12 cellular contexts compared by ENCODE assay signal in the genomic region with DNA sequence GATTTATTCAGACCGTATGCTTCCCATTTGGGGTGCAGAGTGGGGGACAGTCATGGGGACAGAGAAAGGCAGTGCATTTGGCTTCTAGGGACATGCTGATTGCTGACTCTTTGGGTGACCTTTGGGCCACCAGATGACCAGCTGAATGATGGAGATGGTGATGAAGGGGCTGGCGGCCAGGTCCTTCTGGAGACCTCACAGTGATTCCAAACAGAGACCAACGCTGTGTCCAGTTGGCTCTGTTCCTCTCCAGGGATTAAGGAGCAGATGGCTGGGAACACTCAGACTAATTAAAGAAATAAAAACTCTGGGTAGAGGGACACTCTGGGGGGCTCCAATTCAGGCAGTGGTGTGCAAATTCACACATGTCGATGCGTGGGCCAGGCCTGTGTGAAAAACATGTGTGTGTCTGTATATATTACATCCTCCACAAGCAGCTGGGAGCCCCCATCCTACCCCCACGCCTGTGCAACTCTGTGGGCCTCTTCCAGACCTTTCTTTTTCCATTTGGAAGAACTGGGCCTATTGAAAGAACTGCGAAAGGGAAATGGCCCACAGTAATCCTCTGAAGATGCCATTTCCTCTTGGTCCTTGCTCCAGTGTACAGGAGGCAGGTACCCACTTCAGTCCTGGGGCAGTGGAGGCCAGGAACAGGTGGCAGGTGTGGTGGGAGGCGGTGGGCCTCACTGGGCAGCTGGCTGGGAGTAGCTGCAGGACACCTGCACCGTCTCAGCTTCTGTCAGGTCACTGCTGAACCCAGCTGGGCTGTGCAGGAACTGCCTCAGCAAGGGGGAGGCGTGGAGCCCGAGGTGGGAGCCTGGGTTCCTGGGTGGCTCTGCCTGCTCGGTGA. TPM values are rescaled to one million over a fixed set of nuclear protein-coding genes. Genes with fewer than 3 reads are reported as not detected.
DNase-seq lines count a peak whose midpoint lies in the region; ATAC-seq lines count a peak whose summit lies in the region.
"Had no signal": no experiment of that assay in that cellular context is flagged by ENCODE, and none has a peak within 500 bp of the region (broad histone marks: within the 10 kb centered on the region; RNA-seq: fewer than 3 reads in every experiment).

No MANE protein-coding gene starts in this region.

- H3K27ac Mint-ChIP-seq in activated T-helper 17 cell treated with anti-CD3 and anti-CD28 coated beads, Interleukin-2, amount 50 U/mL, for 72 hours = peak overlapping the region; percentile 6
- peak overlapping the region in 1 of 2 donors; percentile 62 for H3K27ac Mint-ChIP-seq in effector memory CD8-positive, alpha-beta T cell

- H3K36me3 Mint-ChIP-seq in activated T-helper 17 cell treated with anti-CD3 and anti-CD28 coated beads, Interleukin-2, amount 50 U/mL, for 72 hours (ENCODE audit: low read depth) = peaks cover 6% of the 10 kb centered on the region
- H3K36me3 Mint-ChIP-seq in effector memory CD8-positive, alpha-beta T cell (ENCODE audit: insufficient read depth) = peaks cover 3% of the 10 kb centered on the region

- H3K9me3 ChIP-seq in stomach smooth muscle (ENCODE audit: control insufficient read depth in 2 of 2, low read length in 2 of 2) = no peaks in the 10 kb centered on the region
- H3K9me3 ChIP-seq: tibial nerve had no signal

- peak overlapping the region; percentile 63 for H3K27ac ChIP-seq in layer of hippocampus (ENCODE audit: low read depth, low read length)
- peak overlapping the region; percentile 46 for H3K27ac ChIP-seq in stomach smooth muscle (ENCODE audit: low read length)
- H3K27ac ChIP-seq: GM23248 had no signal

- H3K27me3 ChIP-seq in layer of hippocampus (ENCODE audit: control insufficient read depth, insufficient read depth, low read length) = no peaks in the 10 kb centered on the region
- H3K27me3 ChIP-seq in stomach smooth muscle (ENCODE audit: control insufficient read depth in 1 of 2, insufficient read depth in 2 of 2, low read length in 2 of 2) = no peaks in the 10 kb centered on the region
- H3K27me3 ChIP-seq: tibial nerve had no signal

- DNase-seq in SHP77 (lab: John Stamatoyannopoulos, UW) = peak; percentile 33 to 60
- DNase-seq in SHP77 treated with DMSO at 0.1 percent for 48 hours (lab: John Stamatoyannopoulos, UW) = no peak
- no peak for DNase-seq in effector memory CD8-positive, alpha-beta T cell
- DNase-seq in glomerular visceral epithelial cell (ENCODE audit: extremely low spot score) = no peak
- no peak for DNase-seq in GM03348 (ENCODE audit: low spot score)
- DNase-seq: GM23248, NCI-H226 had no signal

- H3K4me3 Mint-ChIP-seq in activated T-helper 17 cell treated with anti-CD3 and anti-CD28 coated beads, Interleukin-2, amount 50 U/mL, for 72 hours = no peak overlapping the region
- no peak overlapping the region for H3K4me3 Mint-ChIP-seq in effector memory CD8-positive, alpha-beta T cell

- peaks cover 26% of the 10 kb centered on the region for H3K4me1 Mint-ChIP-seq in activated T-helper 17 cell treated with anti-CD3 and anti-CD28 coated beads, Interleukin-2, amount 50 U/mL, for 72 hours
- peaks cover 19 to 20% of the 10 kb centered on the region in 2 donors for H3K4me1 Mint-ChIP-seq in effector memory CD8-positive, alpha-beta T cell (ENCODE audit: low read depth in 2 of 2)

- H3K4me3 ChIP-seq in stomach smooth muscle (ENCODE audit: low read length in 2 of 2) = no peak overlapping the region
- H3K4me3 ChIP-seq: GM23248, tibial nerve had no signal

- H3K36me3 ChIP-seq in stomach smooth muscle (ENCODE audit: control insufficient read depth in 2 of 2, insufficient read depth in 2 of 2, low read length in 2 of 2) = no peaks in the 10 kb centered on the region
- H3K36me3 ChIP-seq: tibial nerve had no signal

- ATAC-seq in activated T-helper 17 cell treated with anti-CD3 and anti-CD28 coated beads, Interleukin-2, amount 50 U/mL, for 72 hours (replicated peaks) = no peak
- no peak for ATAC-seq in effector memory CD8-positive, alpha-beta T cell (replicated peaks)

- H3K4me1 ChIP-seq in stomach smooth muscle (ENCODE audit: control insufficient read depth, insufficient read depth, low read length) = peaks cover 34% of the 10 kb centered on the region

- H3K9ac ChIP-seq in stomach smooth muscle (ENCODE audit: low read length in 2 of 2) = no peak overlapping the region
- H3K9ac ChIP-seq: GM23248 had no signal

- H3K27me3 Mint-ChIP-seq in activated T-helper 17 cell treated with anti-CD3 and anti-CD28 coated beads, Interleukin-2, amount 50 U/mL, for 72 hours = no peaks in the 10 kb centered on the region
- no peaks in the 10 kb centered on the region for H3K27me3 Mint-ChIP-seq in effector memory CD8-positive, alpha-beta T cell

- H3K9me3 Mint-ChIP-seq in activated T-helper 17 cell treated with anti-CD3 and anti-CD28 coated beads, Interleukin-2, amount 50 U/mL, for 72 hours = no peaks in the 10 kb centered on the region
- no peaks in the 10 kb centered on the region for H3K9me3 Mint-ChIP-seq in effector memory CD8-positive, alpha-beta T cell

RNA-seq across cellular contexts. Expression of a gene that starts 8.9 kb away (rescaled TPM):
- total RNA-seq in activated T-helper 17 cell treated with anti-CD3 and anti-CD28 coated beads, Interleukin-2, amount 50 U/mL, for 72 hours = 10 to 100 TPM in 1 of 2 donors, under 1 TPM in 1; 0.99 to 17.2 TPM
- total RNA-seq: A172, GM23248, tibial nerve had no signal

RNA-seq across cellular contexts. Expression of a gene that starts 30.1 kb away (rescaled TPM):
- total RNA-seq in activated T-helper 17 cell treated with anti-CD3 and anti-CD28 coated beads, Interleukin-2, amount 50 U/mL, for 72 hours = 100 to 1,000 TPM in 1 of 2 donors, 10 to 100 TPM in 1; 42.9 to 145 TPM

Comparison
In these comparisons a context has a peak if more than half of its experiments do, and no peak if none do; other contexts are left out.
1. DNase-seq: peak in SHP77 (2 of 2); none in SHP77 treated with DMSO at 0.1 percent for 48 hours (single experiment), effector memory CD8-positive, alpha-beta T cell (0 of 3), glomerular visceral epithelial cell (single experiment) and GM03348 (single experiment).